In genomic region chr3:99645277-99646106, GRCh38 we compare ENCODE assay signal across 7 cellular contexts. TPM values are rescaled to one million over a fixed set of nuclear protein-coding genes. Genes with fewer than 3 reads are reported as not detected.
DNase-seq lines count a peak whose midpoint lies in the region; ATAC-seq and TF ChIP-seq lines count a peak whose summit lies in the region.

No MANE protein-coding gene starts in this region.

- H3K27ac ChIP-seq in RWPE2 (ENCODE audit: poor library complexity, severe bottlenecking) = peak overlapping the region; percentile 99

- no peaks in the 10 kb centered on the region for H3K27me3 Mint-ChIP-seq in glutamatergic neuron (ENCODE audit: unreplicated experiment)

- ATAC-seq in GM19351 (IDR thresholded peaks at IDR 0.05; ENCODE audit: unreplicated experiment) (peak; percentile 47), RWPE2 (ENCODE audit: low read depth) (peak; percentile 4; the same call in 1 of the 3 replicates), omental fat pad (ENCODE audit: low FRiP score) (no peak), HG03175 (IDR thresholded peaks at IDR 0.05; ENCODE audit: unreplicated experiment) (no peak)

- H3K4me3 ChIP-seq in RWPE2 (ENCODE audit: severe bottlenecking) = no peak overlapping the region

- no peak overlapping the region for H3K4me3 Mint-ChIP-seq in glutamatergic neuron (ENCODE audit: unreplicated experiment)

- peaks cover 66% of the 10 kb centered on the region for H3K4me1 ChIP-seq in RWPE2 (ENCODE audit: insufficient read depth, poor library complexity, severe bottlenecking)

- peak overlapping the region; percentile 40 for H3K27ac Mint-ChIP-seq in glutamatergic neuron (ENCODE audit: unreplicated experiment)

- no peaks in the 10 kb centered on the region for H3K36me3 Mint-ChIP-seq in glutamatergic neuron (ENCODE audit: unreplicated experiment)

- TF ChIP-seq CTCF in RWPE2 (IDR thresholded peaks at IDR 0.05; ENCODE audit: poor library complexity, severe bottlenecking) (peak; percentile 83), glutamatergic neuron (IDR thresholded peaks at IDR 0.05; ENCODE audit: partially characterized antibody, unreplicated experiment) (peak; percentile 70), omental fat pad (IDR thresholded peaks at IDR 0.05) (no peak)

- no peaks in the 10 kb centered on the region for H3K27me3 ChIP-seq in RWPE2 (ENCODE audit: insufficient read depth, poor library complexity, severe bottlenecking)

- H3K9me3 ChIP-seq in RWPE2 (ENCODE audit: severe bottlenecking) = no peaks in the 10 kb centered on the region

- peaks cover 91% of the 10 kb centered on the region for H3K36me3 ChIP-seq in RWPE2 (ENCODE audit: low read depth)

- DNase-seq in RWPE2 (ENCODE audit: low spot score) = no peak
- DNase-seq in glutamatergic neuron = no peak
- DNase-seq in stromal cell of bone marrow (ENCODE audit: low read depth) = peak; percentile 66
- no peak for DNase-seq in activated effector memory CD4-positive, alpha-beta T cell treated with Interleukin-2 at 50 U/mL for 16 hours
- DNase-seq in omental fat pad (ENCODE audit: low spot score) = no peak

- peaks cover 13% of the 10 kb centered on the region for H3K4me1 Mint-ChIP-seq in glutamatergic neuron (ENCODE audit: low read depth, unreplicated experiment)

- peaks cover 1% of the 10 kb centered on the region for H3K9me3 Mint-ChIP-seq in glutamatergic neuron (ENCODE audit: unreplicated experiment)

RNA-seq across cellular contexts. Expression of gene COL8A1, which starts 7.1 kb away (rescaled TPM):
- total RNA-seq in glutamatergic neuron (ENCODE audit: unreplicated experiment) (0.25 TPM), omental fat pad (100 to 1,000 TPM in 3 of 4 donors, 10 to 100 TPM in 1; 16.7 to 303 (median 151) TPM)

Comparison
In these comparisons a context has a peak if more than half of its experiments do, and no peak if none do; other contexts are left out.
1. ATAC-seq: peak in GM19351 (single experiment) and RWPE2 (single experiment); none in omental fat pad (single experiment) and HG03175 (single experiment).
2. CTCF ChIP-seq: peak in RWPE2 (single experiment) and glutamatergic neuron (single experiment); none in omental fat pad (0 of 3).
3. RNA of gene COL8A1, which starts 7.1 kb away (total RNA-seq): 16.7 to 303 TPM in omental fat pad; 0.25 TPM in glutamatergic neuron (single experiment); every median in the first group is over 10 times any median in the second.